22 cellular contexts compared by ENCODE assay signal in genomic region chrX:2487366-2487765, GRCh38. TPM values are rescaled to one million over a fixed set of nuclear protein-coding genes. Genes with fewer than 3 reads are reported as not detected.
DNase-seq lines count a peak whose midpoint lies in the region; ATAC-seq and TF ChIP-seq lines count a peak whose summit lies in the region.
"Had no signal": no experiment of that assay in that cellular context is flagged by ENCODE, and none has a peak within 500 bp of the region (broad histone marks: within the 10 kb centered on the region; RNA-seq: fewer than 3 reads in every experiment).

No MANE protein-coding gene starts in this region.

- no peak for TF ChIP-seq POLR2A in lower leg skin (IDR thresholded peaks at IDR 0.05)

- peaks cover 96% of the 10 kb centered on the region for H4K20me1 ChIP-seq in BLaER1
- H4K20me1 ChIP-seq in H9 (ENCODE audit: control insufficient read depth, insufficient read depth, insufficient read length) = no peaks in the 10 kb centered on the region
- 0 out of 2 replicates have a peak, but pooled peaks cover 2% of the 10 kb centered on the region for H4K20me1 ChIP-seq in Karpas-422 (ENCODE audit: insufficient read depth, low read depth, low read length)

- H4K91ac ChIP-seq in H9 (ENCODE audit: insufficient read length, low read depth, low read length) = no peak overlapping the region

- H3K27ac Mint-ChIP-seq in H9 (peak overlapping the region; percentile 62 to 96 (median 75); a peak in 3 of 7 replicates), WTC11 (peak overlapping the region; percentile 83), mesothelial cell of epicardium (peak overlapping the region; percentile 39)
- H3K27ac Mint-ChIP-seq: B cell had no signal

- intact Hi-C loops in lower leg skin (cut with DNase I; ENCODE audit: low total_unique reads) = no loop called here

- H3K36me3 ChIP-seq in BLaER1 (peaks cover 76% of the 10 kb centered on the region), Karpas-422 (ENCODE audit: insufficient read depth, low read length) (no peaks in the 10 kb centered on the region)

- H3K79me2 ChIP-seq in H9 (ENCODE audit: insufficient read depth, low read length) (peaks cover 7% of the 10 kb centered on the region; the same call in 1 of the 2 replicates), Karpas-422 (ENCODE audit: low read length) (peaks cover 11% of the 10 kb centered on the region)

- H3K4ac ChIP-seq in H9 (ENCODE audit: low read depth, low read length) = no peak overlapping the region

- POLR2A ChIA-PET in WTC11 (lab: Charles Lee) = no interaction called here

- TF ChIP-seq CTCF in H9 (conservative IDR thresholded peaks at IDR 0.05) (no peak), WTC11 (IDR thresholded peaks at IDR 0.05) (no peak), mesothelial cell of epicardium (IDR thresholded peaks at IDR 0.05; ENCODE audit: unreplicated experiment) (no peak), lower leg skin (IDR thresholded peaks at IDR 0.05) (no peak)

- H3K27me3 ChIP-seq in BLaER1 (no peaks in the 10 kb centered on the region), H9 (ENCODE audit: insufficient read depth, low read length) (no peaks in the 10 kb centered on the region), Karpas-422 (ENCODE audit: low read length) (no peaks in the 10 kb centered on the region)
- H3K27me3 ChIP-seq: Peyer's patch had no signal

- peaks cover 3% of the 10 kb centered on the region for H3K23me2 ChIP-seq in H9 (ENCODE audit: insufficient read length, low read depth, low read length, poor library complexity, severe bottlenecking)

- no peaks in the 10 kb centered on the region for H3K9me2 ChIP-seq in Karpas-422 (replicated peaks; ENCODE audit: insufficient read depth, low read length)

- H3K56ac ChIP-seq in H9 (ENCODE audit: insufficient read length, low read depth, low read length) = no peak overlapping the region

- no peak overlapping the region for H2BK12ac ChIP-seq in H9 (ENCODE audit: insufficient read length, low read depth, low read length)

- no peak for DNase-seq in H9
- no peak for DNase-seq in WTC11 (ENCODE audit: low spot score)
- DNase-seq in mesothelial cell of epicardium (ENCODE audit: low spot score in 2 of 2, unreplicated experiment in 2 of 2) = no peak
- no peak for DNase-seq in Karpas-422
- no peak for DNase-seq in lower leg skin (ENCODE audit: low spot score in 2 of 2)
- DNase-seq: DMS79; GOT3; MV-4-11; NCI-H1694; NCI-H2081; NCI-H2171; NCI-H345; NCI-H524; NCI-H774; NK-92 treated with Interleukin-12 subunit alpha and Interleukin-12 subunit beta, amount 100 ng/mL, for 24 hours; Right ventricle myocardium superior had no signal

- H3K27ac ChIP-seq in BLaER1 (peak overlapping the region; percentile 85), H9 (ENCODE audit: insufficient read length, low read depth, low read length) (no peak overlapping the region), Karpas-422 (ENCODE audit: low read length) (no peak overlapping the region)
- H3K27ac ChIP-seq: HL-60, KMS-11, Peyer's patch had no signal

- no peak overlapping the region for H3K14ac ChIP-seq in H9 (ENCODE audit: insufficient read depth, low read length)

- H2AK5ac ChIP-seq in H9 (ENCODE audit: insufficient read length, low read length) = no peak overlapping the region

- no peak overlapping the region for H2BK5ac ChIP-seq in H9 (ENCODE audit: insufficient read length, low read length)

- H3K36me3 Mint-ChIP-seq in H9 (ENCODE audit: insufficient read depth in 1 of 3, low read depth in 3 of 3) (peaks cover 39 to 63% (median 58%) of the 10 kb centered on the region in 3 experiments; a peak in 6 of 7 replicates), WTC11 (peaks cover 47% of the 10 kb centered on the region), mesothelial cell of epicardium (peaks cover 52% of the 10 kb centered on the region)

- no CpG with 5 or more reads among the region's 16 CpGs for WGBS in H9 (ENCODE audit: extremely low coverage, insufficient read length, low lambda C conversion rate)
- WGBS in lower leg skin, 2 donors = 90 to 94% methylated on average over 16 of the region's 16 CpGs

- peak overlapping the region; percentile 83 for H3K4me2 ChIP-seq in BLaER1
- H3K4me2 ChIP-seq in H9 (ENCODE audit: insufficient read depth, insufficient read length, low read length) = no peak overlapping the region
- no peak overlapping the region for H3K4me2 ChIP-seq in Karpas-422 (ENCODE audit: low read depth, low read length, poor library complexity, severe bottlenecking)
- H3K4me2 ChIP-seq: KMS-11 had no signal

- H3K4me1 ChIP-seq in BLaER1 = peaks cover 91% of the 10 kb centered on the region
- H3K4me1 ChIP-seq in H9 (ENCODE audit: insufficient read depth, low read length) = peaks cover 3% of the 10 kb centered on the region
- H3K4me1 ChIP-seq in Karpas-422 (ENCODE audit: low read length) = peaks cover 7% of the 10 kb centered on the region
- H3K4me1 ChIP-seq: Peyer's patch had no signal

- H3T11ph ChIP-seq in H9 (ENCODE audit: low read length) = no peak overlapping the region

- no peak overlapping the region for H3K4me3 ChIP-seq in BLaER1
- no peak overlapping the region for H3K4me3 ChIP-seq in Karpas-422 (ENCODE audit: low read length)
- no peak overlapping the region for H3K4me3 ChIP-seq in lower leg skin (ENCODE audit: low read depth, poor library complexity, severe bottlenecking)
- H3K4me3 ChIP-seq: Peyer's patch had no signal

- no peak for ATAC-seq in WTC11
- no peak for ATAC-seq in HG03139 (IDR thresholded peaks at IDR 0.05; ENCODE audit: unreplicated experiment)

- peaks cover 3% of the 10 kb centered on the region for H3K79me1 ChIP-seq in H9 (ENCODE audit: insufficient read depth, low read depth, low read length, poor library complexity, severe bottlenecking)

- H3K9me3 ChIP-seq in BLaER1 (peaks cover 13% of the 10 kb centered on the region; the same call in 1 of the 2 replicates), H9 (ENCODE audit: control insufficient read depth, low read depth, low read length) (no peaks in the 10 kb centered on the region), Karpas-422 (ENCODE audit: low read length) (no peaks in the 10 kb centered on the region)
- H3K9me3 ChIP-seq: Peyer's patch had no signal

- H3K9ac ChIP-seq in BLaER1 (no peak overlapping the region), H9 (ENCODE audit: extremely low read depth, insufficient read length, low read length) (no peak overlapping the region), Karpas-422 (ENCODE audit: low read length) (no peak overlapping the region)
- H3K9ac ChIP-seq: KMS-11 had no signal

- H3K23ac ChIP-seq in H9 (ENCODE audit: insufficient read length, low read depth, low read length) = no peak overlapping the region

- H3K18ac ChIP-seq in H9 (ENCODE audit: insufficient read length, low read depth, low read length) = no peak overlapping the region

- H2BK20ac ChIP-seq in H9 (ENCODE audit: low read depth, low read length, poor library complexity, severe bottlenecking) = no peak overlapping the region

- no peak overlapping the region for H4K8ac ChIP-seq in H9 (replicated peaks; ENCODE audit: insufficient read length, low read depth, low read length)

- no peak overlapping the region for H2BK15ac ChIP-seq in H9 (ENCODE audit: low read depth, low read length)

- H4K5ac ChIP-seq in H9 (ENCODE audit: insufficient read length, low read depth, low read length) = no peak overlapping the region

- H3K4me1 Mint-ChIP-seq in H9 (peaks cover 43 to 44% of the 10 kb centered on the region in 2 experiments), WTC11 (peaks cover 43% of the 10 kb centered on the region), mesothelial cell of epicardium (peaks cover 4% of the 10 kb centered on the region)

- H3K27me3 Mint-ChIP-seq in H9 (ENCODE audit: low read depth) (no peaks in the 10 kb centered on the region), WTC11 (ENCODE audit: low read depth) (no peaks in the 10 kb centered on the region), mesothelial cell of epicardium (ENCODE audit: low read depth) (no peaks in the 10 kb centered on the region)
- H3K27me3 Mint-ChIP-seq: B cell had no signal

- H2AFZ ChIP-seq in H9 (ENCODE audit: low read length) (no peak overlapping the region), Karpas-422 (ENCODE audit: low read length) (no peak overlapping the region)

- H2BK120ac ChIP-seq in H9 (ENCODE audit: low read depth, low read length, poor library complexity, severe bottlenecking) = no peak overlapping the region

- no peaks in the 10 kb centered on the region for H3K9me3 Mint-ChIP-seq in H9
- H3K9me3 Mint-ChIP-seq in WTC11 = no peaks in the 10 kb centered on the region
- no peaks in the 10 kb centered on the region for H3K9me3 Mint-ChIP-seq in mesothelial cell of epicardium

- CTCF ChIA-PET in WTC11 (lab: Charles Lee) = no interaction called here

- no peak overlapping the region for H3K4me3 Mint-ChIP-seq in H9
- H3K4me3 Mint-ChIP-seq in WTC11 = no peak overlapping the region
- no peak overlapping the region for H3K4me3 Mint-ChIP-seq in mesothelial cell of epicardium
- H3K4me3 Mint-ChIP-seq: B cell had no signal

TF ChIP-seq in WTC11, 78 proteins besides CTCF, POLR2A, EP300 and RAD21:
- no peak for TF ChIP-seq ZNF232 (CRISPR knock-in tag; IDR thresholded peaks at IDR 0.05)
- TF ChIP-seq ZNF317 (CRISPR knock-in tag; IDR thresholded peaks at IDR 0.05; ENCODE audit: borderline replicate concordance, low read depth) = no peak
- no peak for TF ChIP-seq RELA (CRISPR knock-in tag; IDR thresholded peaks at IDR 0.05; ENCODE audit: borderline replicate concordance)

RNA-seq across cellular contexts. Expression of gene DHRSX, which starts 13.4 kb away (rescaled TPM):
- total RNA-seq in H9 (2021) (42.3 and 44.0 TPM in 2 replicates), WTC11 (2021) (28.2 to 34.3 TPM (median 33.4 TPM) in 3 replicates), mesothelial cell of epicardium (43.5 to 46.0 TPM (median 44.3 TPM) in 3 replicates), lower leg skin (10 to 100 TPM; 10.9 to 21.7 (median 16.2) TPM)
- 14.0 and 14.5 TPM in 2 replicates for total RNA-seq in Karpas-422 (2014; rRNA removed; shearing (Covaris generic); ENCODE audit: low replicate concordance)

RNA-seq across cellular contexts. Expression of gene ZBED1, which starts 13.4 kb away (rescaled TPM):
- total RNA-seq in H9 (2021) (61.1 and 63.8 TPM in 2 replicates), WTC11 (2021) (45.1 to 49.2 TPM (median 47.3 TPM) in 3 replicates), mesothelial cell of epicardium (42.5 to 46.3 TPM (median 46.1 TPM) in 3 replicates), lower leg skin (10 to 100 TPM; 42.4 to 76.4 (median 56.5) TPM)
- total RNA-seq in Karpas-422 (2014; rRNA removed; shearing (Covaris generic); ENCODE audit: low replicate concordance) = 15.1 and 22.6 TPM in 2 replicates
